16 cellular contexts compared by ENCODE assay signal in genomic region chrX:41105005-41105404, GRCh38. TPM values are rescaled to one million over a fixed set of nuclear protein-coding genes. Genes with fewer than 3 reads are reported as not detected.
DNase-seq lines count a peak whose midpoint lies in the region; ATAC-seq and TF ChIP-seq lines count a peak whose summit lies in the region.
"Had no signal": no experiment of that assay in that cellular context is flagged by ENCODE, and none has a peak within 500 bp of the region (broad histone marks: within the 10 kb centered on the region; RNA-seq: fewer than 3 reads in every experiment).

No MANE protein-coding gene starts in this region.

- no peaks in the 10 kb centered on the region for H3K9me3 ChIP-seq in CD4-positive, alpha-beta T cell (ENCODE audit: control insufficient read depth, low read length)
- no peaks in the 10 kb centered on the region for H3K9me3 ChIP-seq in CD8-positive, alpha-beta T cell (ENCODE audit: low read length)
- no peaks in the 10 kb centered on the region for H3K9me3 ChIP-seq in iPS-20b (ENCODE audit: insufficient read depth, low read depth, low read length)
- H3K9me3 ChIP-seq: Peyer's patch, SJSA1 had no signal

- no peak for TF ChIP-seq CTCF in CD4-positive, alpha-beta T cell (IDR thresholded peaks at IDR 0.05)
- no peak for TF ChIP-seq CTCF in CD8-positive, alpha-beta T cell (IDR thresholded peaks at IDR 0.05)

- DNase-seq in CD4-positive, alpha-beta T cell: no peak
- no peak for DNase-seq in CD8-positive, alpha-beta T cell
- DNase-seq in T-cell (no peak), caudate nucleus (lab: John Stamatoyannopoulos, UW) (no peak)
- DNase-seq: ACHN; Calu3; KBM-7; NCI-H1105; NCI-H2081; NK-92 treated with Interleukin-12 subunit alpha and Interleukin-12 subunit beta, amount 100 ng/mL, for 24 hours; Peyer's patch had no signal

- POLR2A ChIA-PET in CD4-positive, alpha-beta T cell (lab: Charles Lee): interaction anchor here (1.7 kb wide), 1 partner anchor 20 kb away, joined by 7 read pairs; the partner anchor contains the start of gene USP9X
- POLR2A ChIA-PET in CD8-positive, alpha-beta T cell (lab: Charles Lee): no interaction called here
- POLR2A ChIA-PET in T-cell (lab: Charles Lee): no interaction called here

- peak overlapping the region; percentile 69 for H3K27ac Mint-ChIP-seq in CD4-positive, alpha-beta T cell
- H3K27ac Mint-ChIP-seq in CD8-positive, alpha-beta T cell: peak overlapping the region; percentile 60
- peak overlapping the region; percentile 2 to 31 for H3K27ac Mint-ChIP-seq in T-cell

- no peaks in the 10 kb centered on the region for H3K27me3 ChIP-seq in CD4-positive, alpha-beta T cell (ENCODE audit: control insufficient read depth, insufficient read depth, low read length)
- H3K27me3 ChIP-seq in CD8-positive, alpha-beta T cell (ENCODE audit: insufficient read depth, low read length): no peaks in the 10 kb centered on the region
- no peaks in the 10 kb centered on the region for H3K27me3 ChIP-seq in iPS-20b (ENCODE audit: insufficient read depth, low read length)
- H3K27me3 ChIP-seq: Peyer's patch, SJSA1 had no signal

- no peaks in the 10 kb centered on the region for H3K36me3 ChIP-seq in CD8-positive, alpha-beta T cell (ENCODE audit: insufficient read depth, low read length)
- H3K36me3 ChIP-seq in iPS-20b (ENCODE audit: insufficient read depth, low read depth, low read length): peaks cover 2% of the 10 kb centered on the region; the same call in 1 of the 2 replicates
- H3K36me3 ChIP-seq: Peyer's patch, SJSA1 had no signal

- H3K4me3 ChIP-seq in CD8-positive, alpha-beta T cell (ENCODE audit: low read depth, low read length): no peak overlapping the region
- peak overlapping the region; percentile 18; the same call in 1 of the 2 replicates for H3K4me3 ChIP-seq in iPS-20b (ENCODE audit: low read length)
- H3K4me3 ChIP-seq: Peyer's patch, SJSA1 had no signal

- intact Hi-C loops in CD4-positive, alpha-beta T cell (cut with DNase I, micrococcal nuclease): no loop called here
- intact Hi-C loops in CD8-positive, alpha-beta T cell (cut with DNase I, micrococcal nuclease): no loop called here

- H3K27ac ChIP-seq in CD4-positive, alpha-beta T cell (ENCODE audit: low read depth, low read length): no peak overlapping the region
- H3K27ac ChIP-seq in CD8-positive, alpha-beta T cell (ENCODE audit: low read depth, low read length): no peak overlapping the region
- H3K27ac ChIP-seq in iPS-20b (ENCODE audit: low read length) (no peak overlapping the region), caudate nucleus (ENCODE audit: low read depth, low read length) (no peak overlapping the region)
- H3K27ac ChIP-seq: Peyer's patch, SJSA1 had no signal

- no peaks in the 10 kb centered on the region for H3K9me3 Mint-ChIP-seq in CD4-positive, alpha-beta T cell
- peaks cover 6% of the 10 kb centered on the region for H3K9me3 Mint-ChIP-seq in CD8-positive, alpha-beta T cell
- peaks cover 0 to 5% (median 5%) of the 10 kb centered on the region in 3 donors for H3K9me3 Mint-ChIP-seq in T-cell

- no peaks in the 10 kb centered on the region for H3K27me3 Mint-ChIP-seq in CD4-positive, alpha-beta T cell
- no peaks in the 10 kb centered on the region for H3K27me3 Mint-ChIP-seq in CD8-positive, alpha-beta T cell (ENCODE audit: low read depth)
- no peaks in the 10 kb centered on the region for H3K27me3 Mint-ChIP-seq in T-cell

- CTCF ChIA-PET in CD4-positive, alpha-beta T cell (lab: Charles Lee): interaction anchor here (0.9 to 2.1 kb wide), 2 partner anchors 9 to 10 kb away, joined by 3 to 11 read pairs; no protein-coding TSS in a partner anchor
- CTCF ChIA-PET in CD8-positive, alpha-beta T cell (lab: Charles Lee): interaction anchor here (0.8 kb wide), 1 partner anchor 10 kb away, joined by 4 read pairs; no protein-coding TSS in a partner anchor
- CTCF ChIA-PET in T-cell (lab: Charles Lee): interaction anchor here in 1 of 2 donors (1.3 to 1.6 kb wide), 2 partner anchors 10 to 14 kb away, joined by 4 to 7 read pairs; no protein-coding TSS in a partner anchor

- H3K4me1 ChIP-seq in CD8-positive, alpha-beta T cell (ENCODE audit: insufficient read depth, low read length): peaks cover 40% of the 10 kb centered on the region
- H3K4me1 ChIP-seq in iPS-20b (ENCODE audit: insufficient read depth, low read length): peaks cover 33% of the 10 kb centered on the region; the same call in 1 of the 2 replicates
- H3K4me1 ChIP-seq: SJSA1 had no signal

- peaks cover 64% of the 10 kb centered on the region for H3K4me1 Mint-ChIP-seq in CD4-positive, alpha-beta T cell (ENCODE audit: low read depth)
- H3K4me1 Mint-ChIP-seq in CD8-positive, alpha-beta T cell (ENCODE audit: low read depth): peaks cover 61% of the 10 kb centered on the region
- peaks cover 62 to 71% (median 65%) of the 10 kb centered on the region in 3 donors for H3K4me1 Mint-ChIP-seq in T-cell

- peaks cover 19% of the 10 kb centered on the region for H3K36me3 Mint-ChIP-seq in CD4-positive, alpha-beta T cell (ENCODE audit: low read depth)
- peaks cover 9% of the 10 kb centered on the region for H3K36me3 Mint-ChIP-seq in CD8-positive, alpha-beta T cell
- peaks cover 6% of the 10 kb centered on the region for H3K36me3 Mint-ChIP-seq in T-cell

- peak overlapping the region; percentile 9 for H3K4me3 Mint-ChIP-seq in CD4-positive, alpha-beta T cell
- H3K4me3 Mint-ChIP-seq in CD8-positive, alpha-beta T cell: no peak overlapping the region
- H3K4me3 Mint-ChIP-seq in T-cell: no peak overlapping the region
- H3K4me3 Mint-ChIP-seq: CD14-positive monocyte had no signal

- ATAC-seq in CD4-positive, alpha-beta T cell (ENCODE audit: poor library complexity): no peak
- ATAC-seq in CD8-positive, alpha-beta T cell: peak; percentile 58
- peak in 1 of 4 experiments; percentile 34 for ATAC-seq in T-cell (replicated peaks in 1 of 4)
- no peak for ATAC-seq in HG03342 (IDR thresholded peaks at IDR 0.05; ENCODE audit: unreplicated experiment)
- no peak for ATAC-seq in GM18505 (IDR thresholded peaks at IDR 0.05; ENCODE audit: unreplicated experiment)

- no peak for TF ChIP-seq POLR2A in GM18505 (IDR thresholded peaks at IDR 0.05; ENCODE audit: borderline replicate concordance, extremely low read depth, insufficient read depth, insufficient read length)

- H3K9ac ChIP-seq in iPS-20b (ENCODE audit: low read depth, low read length): no peak overlapping the region

RNA-seq across cellular contexts. Expression of gene USP9X, which starts 19.8 kb away (rescaled TPM):
- 10 to 100 TPM; 70.4 to 74.8 TPM for total RNA-seq in CD4-positive, alpha-beta T cell
- 10 to 100 TPM; 90.3 to 93.2 TPM for total RNA-seq in CD8-positive, alpha-beta T cell
- total RNA-seq in T-cell: 10 to 100 TPM; 51.7 to 84.2 (median 62.7) TPM

Comparison
In these comparisons a context has a peak if more than half of its experiments do, and no peak if none do; other contexts are left out.
1. H3K27ac Mint-ChIP-seq: peak in every context shown above with its lines; median percentile 69 in CD4-positive, alpha-beta T cell; 60 in CD8-positive, alpha-beta T cell; 16 in T-cell.